Comparison of ENCODE assay signal across 26 cellular contexts in the genomic region with DNA sequence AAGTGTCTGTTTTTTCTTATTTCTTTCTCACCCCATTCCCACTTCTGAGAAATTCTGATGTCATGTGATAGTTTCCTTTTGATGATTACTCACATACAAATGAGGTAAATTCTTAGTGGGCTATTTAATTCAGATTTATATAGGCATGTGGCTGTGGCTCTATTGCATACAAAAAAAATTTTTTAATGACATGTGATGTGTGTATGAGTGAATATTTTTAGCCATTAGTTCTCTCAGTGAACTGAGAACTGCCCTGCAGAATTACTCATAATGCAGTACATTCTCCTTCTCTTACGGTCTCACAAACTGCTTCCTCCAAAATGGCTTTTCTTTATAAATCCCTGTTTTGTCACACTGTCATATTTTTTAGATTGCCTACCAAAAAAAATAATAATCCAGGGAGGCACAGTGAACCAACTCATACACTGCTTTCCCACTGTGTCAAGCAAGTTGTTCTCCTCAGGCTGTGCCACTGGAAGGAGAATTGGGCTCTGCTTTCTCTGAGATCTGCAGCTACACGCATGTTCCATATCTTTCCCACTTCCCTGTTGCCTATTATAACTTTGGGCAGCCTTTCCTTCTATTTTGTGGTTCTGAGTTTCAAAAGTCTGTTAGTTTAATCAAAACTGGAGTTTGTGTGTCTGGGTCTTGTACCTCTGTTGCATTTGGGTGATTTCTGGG.
A peak's percentile ranks its signal among the peaks of the same experiment; 100 is the strongest.
DNase-seq lines count a peak whose midpoint lies in the region; ATAC-seq and TF ChIP-seq lines count a peak whose summit lies in the region.
"Had no signal": no experiment of that assay in that cellular context is flagged by ENCODE, and none has a peak within 500 bp of the region (broad histone marks: within the 10 kb centered on the region; RNA-seq: fewer than 3 reads in every experiment).

No MANE protein-coding gene starts in this region.

- TF ChIP-seq POLR2A in uterus (IDR thresholded peaks at IDR 0.05) = no peak

- TF ChIP-seq CTCF in cardiac fibroblast (IDR thresholded peaks at IDR 0.05; ENCODE audit: low read depth, low read length) = no peak
- TF ChIP-seq CTCF in mesothelial cell of epicardium (IDR thresholded peaks at IDR 0.05; ENCODE audit: unreplicated experiment) = no peak
- no peak for TF ChIP-seq CTCF in uterus (IDR thresholded peaks at IDR 0.05)

- ATAC-seq in Right ventricle myocardium superior (ENCODE audit: poor library complexity) = peak; percentile 43
- no peak for ATAC-seq in HG03159 (IDR thresholded peaks at IDR 0.05; ENCODE audit: unreplicated experiment)
- ATAC-seq: naive thymus-derived CD4-positive, alpha-beta T cell had no signal

- H3K27me3 Mint-ChIP-seq in mesothelial cell of epicardium (ENCODE audit: low read depth) = no peaks in the 10 kb centered on the region

- no peak for DNase-seq in Right ventricle myocardium superior
- DNase-seq in cardiac septum (ENCODE audit: low spot score) = no peak
- DNase-seq in cardiac fibroblast (ENCODE audit: low read depth in 2 of 2) = peak; percentile 42 to 57
- DNase-seq in mesothelial cell of epicardium (ENCODE audit: low spot score in 2 of 2, unreplicated experiment in 2 of 2) = no peak
- no peak for DNase-seq in uterus
- no peak for DNase-seq in central memory CD4-positive, alpha-beta T cell
- DNase-seq in NCI-H2171 treated with DMSO at 0.1 percent for 48 hours (lab: John Stamatoyannopoulos, UW) = no peak
- DNase-seq: activated CD4-positive, alpha-beta memory T cell treated with anti-CD3 and anti-CD28 coated beads, Interleukin-2, amount 10 ng/mL, durations not matched to agents 7 days and 5 days; activated naive CD4-positive, alpha-beta T cell; amniotic stem cell; BE2C; COR-L47; endodermal cell; hippocampal formation; islet precursor cell; naive thymus-derived CD4-positive, alpha-beta T cell; NCI-H1417 treated with DMSO at 0.1 percent for 48 hours; NCI-H526; RPMI8226; stimulated activated CD4-positive, alpha-beta T cell treated with anti-CD3 and anti-CD28 coated beads, Interleukin-2, amount 100 ng/mL, for 24 hours; stimulated activated naive CD4-positive, alpha-beta T cell; trophoblast cell had no signal

- H3K4me1 ChIP-seq in uterus = peaks cover 10% of the 10 kb centered on the region in 2 donors
- H3K4me1 ChIP-seq: BE2C, parathyroid adenoma had no signal

- peaks cover 31% of the 10 kb centered on the region for H3K4me1 Mint-ChIP-seq in mesothelial cell of epicardium
- H3K4me1 Mint-ChIP-seq: activated CD4-positive, alpha-beta memory T cell treated with anti-CD3 and anti-CD28 coated beads, Interleukin-2, amount 10 ng/mL, durations not matched to agents 7 days and 5 days had no signal

- intact Hi-C loops in Right ventricle myocardium superior (cut with DNase I) (no loop called here), cardiac septum (cut with DNase I) (no loop called here), uterus (cut with DNase I; ENCODE audit: low total_unique reads) (no loop called here)

- H3K4me3 Mint-ChIP-seq in mesothelial cell of epicardium = no peak overlapping the region
- H3K4me3 Mint-ChIP-seq: activated CD4-positive, alpha-beta memory T cell treated with anti-CD3 and anti-CD28 coated beads, Interleukin-2, amount 10 ng/mL, durations not matched to agents 7 days and 5 days; endodermal cell; naive thymus-derived CD4-positive, alpha-beta T cell had no signal

- peak overlapping the region; percentile 84 to 95 for H3K27ac ChIP-seq in uterus
- H3K27ac ChIP-seq: 22Rv1, HL-60, parathyroid adenoma had no signal

- H3K9me3 ChIP-seq in uterus = no peaks in the 10 kb centered on the region
- H3K9me3 ChIP-seq: BE2C had no signal

- peaks cover 17% of the 10 kb centered on the region for H3K36me3 Mint-ChIP-seq in mesothelial cell of epicardium
- H3K36me3 Mint-ChIP-seq: naive thymus-derived CD4-positive, alpha-beta T cell had no signal

- H3K27me3 ChIP-seq in uterus = no peaks in the 10 kb centered on the region
- H3K27me3 ChIP-seq: BE2C had no signal

- H3K36me3 ChIP-seq in uterus = no peaks in the 10 kb centered on the region
- H3K36me3 ChIP-seq: BE2C had no signal

- H3K27ac Mint-ChIP-seq in mesothelial cell of epicardium = peak overlapping the region; percentile 70
- H3K27ac Mint-ChIP-seq: activated CD4-positive, alpha-beta memory T cell treated with anti-CD3 and anti-CD28 coated beads, Interleukin-2, amount 10 ng/mL, durations not matched to agents 7 days and 5 days; endodermal cell; naive thymus-derived CD4-positive, alpha-beta T cell had no signal

- H3K9me3 Mint-ChIP-seq in mesothelial cell of epicardium = peaks cover 29% of the 10 kb centered on the region
- H3K9me3 Mint-ChIP-seq: activated CD4-positive, alpha-beta memory T cell treated with anti-CD3 and anti-CD28 coated beads, Interleukin-2, amount 10 ng/mL, durations not matched to agents 7 days and 5 days; endodermal cell had no signal

- H3K4me3 ChIP-seq in cardiac fibroblast (replicated peaks in 1 of 2; ENCODE audit: low read depth in 2 of 2, low read length in 2 of 2) = no peak overlapping the region
- no peak overlapping the region for H3K4me3 ChIP-seq in uterus

Comparison
In these comparisons a context has a peak if more than half of its experiments do, and no peak if none do; other contexts are left out.
1. DNase-seq: peak in cardiac fibroblast (2 of 2); none in Right ventricle myocardium superior (single experiment), cardiac septum (single experiment), mesothelial cell of epicardium (0 of 2), uterus (0 of 2), central memory CD4-positive, alpha-beta T cell (single experiment) and NCI-H2171 treated with DMSO at 0.1 percent for 48 hours (single experiment).